Comparison of ENCODE assay signal across 8 cellular contexts in the genomic region with DNA sequence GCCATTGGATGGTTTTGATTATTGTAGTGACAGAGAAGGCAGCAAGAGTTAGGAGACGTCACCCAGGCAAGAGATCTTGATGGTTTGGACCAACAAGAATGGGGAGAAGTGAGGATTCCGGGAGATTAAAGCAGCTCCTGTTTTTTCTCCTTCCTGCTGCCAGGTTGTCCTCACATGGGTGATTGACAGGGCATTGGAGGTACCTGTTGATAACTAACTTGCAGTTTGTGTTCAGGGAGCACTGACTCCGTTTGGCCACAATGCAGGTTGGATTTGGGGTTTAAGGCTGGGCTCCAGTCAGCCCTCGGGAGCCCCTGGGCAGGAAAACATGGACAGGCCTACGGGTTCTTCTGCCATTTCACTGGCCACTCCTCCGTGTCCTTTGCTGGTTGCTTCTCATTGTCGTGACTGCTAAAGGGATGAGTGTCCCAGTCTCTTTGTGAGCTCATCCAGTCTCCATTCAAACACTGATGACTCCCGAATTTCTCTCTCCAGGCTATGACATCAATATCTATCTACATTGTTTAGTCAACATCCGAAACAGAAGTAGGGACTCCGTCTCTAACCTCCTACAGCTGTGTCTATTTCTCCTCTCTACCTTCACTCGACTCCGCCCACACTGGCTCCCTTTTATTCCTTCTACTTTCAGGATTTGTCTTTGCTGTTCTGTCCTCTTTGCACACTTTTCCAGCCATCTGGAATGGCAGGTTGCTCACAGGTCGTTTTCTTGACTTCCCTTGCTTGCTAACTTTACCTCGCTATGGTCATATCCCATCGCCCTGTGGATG. TPM values are rescaled to one million over a fixed set of nuclear protein-coding genes. Genes with fewer than 3 reads are reported as not detected.
DNase-seq lines count a peak whose midpoint lies in the region; ATAC-seq and TF ChIP-seq lines count a peak whose summit lies in the region.

No MANE protein-coding gene starts in this region.

- no peak overlapping the region for H2AFZ ChIP-seq in H9 (ENCODE audit: low read length)

- H3K27ac Mint-ChIP-seq in H9 = no peak overlapping the region

- H4K20me1 ChIP-seq in H9 (ENCODE audit: control insufficient read depth, insufficient read depth, insufficient read length) = peaks cover 3% of the 10 kb centered on the region

- H4K8ac ChIP-seq in H9 (replicated peaks; ENCODE audit: insufficient read length, low read depth, low read length) = no peak overlapping the region

- H3K14ac ChIP-seq in H9 (ENCODE audit: insufficient read depth, low read length) = no peak overlapping the region

- H3K4me1 ChIP-seq in H9 (ENCODE audit: insufficient read depth, low read length) (no peaks in the 10 kb centered on the region; the same call in 1 of the 2 replicates), RWPE2 (ENCODE audit: insufficient read depth, poor library complexity, severe bottlenecking) (peaks cover 21% of the 10 kb centered on the region)

- H3K4me3 Mint-ChIP-seq in H9 = peak overlapping the region; percentile 81 to 90

- peaks cover 11% of the 10 kb centered on the region for H3K79me1 ChIP-seq in H9 (ENCODE audit: insufficient read depth, low read depth, low read length, poor library complexity, severe bottlenecking)

- H3K9me3 ChIP-seq in H9 (ENCODE audit: control insufficient read depth, low read depth, low read length) = no peaks in the 10 kb centered on the region
- no peaks in the 10 kb centered on the region for H3K9me3 ChIP-seq in RWPE2 (ENCODE audit: severe bottlenecking)

- H2BK15ac ChIP-seq in H9 (ENCODE audit: low read depth, low read length) = no peak overlapping the region

- H3K27ac ChIP-seq in H9 (ENCODE audit: insufficient read length, low read depth, low read length) (no peak overlapping the region), RWPE2 (ENCODE audit: poor library complexity, severe bottlenecking) (peak overlapping the region; percentile 85)

- peak overlapping the region; percentile 66 for H3K9ac ChIP-seq in H9 (ENCODE audit: extremely low read depth, insufficient read length, low read length)

- H3K27me3 Mint-ChIP-seq in H9 (ENCODE audit: low read depth) = no peaks in the 10 kb centered on the region; the same call in 1 of the 2 replicates

- H4K5ac ChIP-seq in H9 (ENCODE audit: insufficient read length, low read depth, low read length) = no peak overlapping the region

- H3K27me3 ChIP-seq in H9 (ENCODE audit: insufficient read depth, low read length) (no peaks in the 10 kb centered on the region), RWPE2 (ENCODE audit: insufficient read depth, poor library complexity, severe bottlenecking) (no peaks in the 10 kb centered on the region)

- no CpG with 5 or more reads among the region's 15 CpGs for WGBS in H9 (ENCODE audit: extremely low coverage, insufficient read length, low lambda C conversion rate)

- H2BK120ac ChIP-seq in H9 (ENCODE audit: low read depth, low read length, poor library complexity, severe bottlenecking) = no peak overlapping the region

- no peak overlapping the region for H2BK12ac ChIP-seq in H9 (ENCODE audit: insufficient read length, low read depth, low read length)

- no peak for DNase-seq in H9
- no peak for DNase-seq in RWPE2 (ENCODE audit: low spot score)
- DNase-seq in fibroblast of mammary gland (ENCODE audit: low read depth) = no peak
- no peak for DNase-seq in retinal pigment epithelial cell (ENCODE audit: low read depth)
- no peak for DNase-seq in kidney glomerular epithelial cell (lab: John Stamatoyannopoulos, UW)
- DNase-seq in NCI-H2081 treated with DMSO at 0.1 percent for 48 hours (lab: John Stamatoyannopoulos, UW) = no peak

- H3K9me3 Mint-ChIP-seq in H9 = peaks cover 0 to 4% of the 10 kb centered on the region in 2 experiments; a peak in 2 of 5 replicates

- ATAC-seq in RWPE2 (ENCODE audit: low read depth) (no peak), HG02884 (IDR thresholded peaks at IDR 0.05; ENCODE audit: unreplicated experiment) (no peak), HG02798 (IDR thresholded peaks at IDR 0.05; ENCODE audit: poor library complexity, unreplicated experiment) (no peak)

- peaks cover 10% of the 10 kb centered on the region for H3K23me2 ChIP-seq in H9 (ENCODE audit: insufficient read length, low read depth, low read length, poor library complexity, severe bottlenecking)

- no peak overlapping the region for H2BK20ac ChIP-seq in H9 (ENCODE audit: low read depth, low read length, poor library complexity, severe bottlenecking)

- H3K18ac ChIP-seq in H9 (ENCODE audit: insufficient read length, low read depth, low read length) = no peak overlapping the region

- no peak overlapping the region for H2BK5ac ChIP-seq in H9 (ENCODE audit: insufficient read length, low read length)

- no peak overlapping the region for H4K91ac ChIP-seq in H9 (ENCODE audit: insufficient read length, low read depth, low read length)

- H3K79me2 ChIP-seq in H9 (ENCODE audit: insufficient read depth, low read length) = peaks cover 9% of the 10 kb centered on the region; the same call in 1 of the 2 replicates

- peak overlapping the region; percentile 65 for H3K4me2 ChIP-seq in H9 (ENCODE audit: insufficient read depth, insufficient read length, low read length)

- TF ChIP-seq CTCF in H9 (conservative IDR thresholded peaks at IDR 0.05) = no peak
- TF ChIP-seq CTCF in RWPE2 (IDR thresholded peaks at IDR 0.05; ENCODE audit: poor library complexity, severe bottlenecking) = no peak
- no peak for TF ChIP-seq CTCF in fibroblast of mammary gland (conservative IDR thresholded peaks at IDR 0.05; ENCODE audit: control insufficient read depth, insufficient read depth, low read depth, low read length)
- no peak for TF ChIP-seq CTCF in retinal pigment epithelial cell (conservative IDR thresholded peaks at IDR 0.05; ENCODE audit: low read depth, low read length)

- peaks cover 4% of the 10 kb centered on the region for H3K36me3 ChIP-seq in RWPE2 (ENCODE audit: low read depth)

- peaks cover 25 to 36% (median 26%) of the 10 kb centered on the region in 3 experiments for H3K36me3 Mint-ChIP-seq in H9 (ENCODE audit: insufficient read depth in 1 of 3, low read depth in 3 of 3)

- no peak overlapping the region for H3K4me3 ChIP-seq in RWPE2 (ENCODE audit: severe bottlenecking)
- H3K4me3 ChIP-seq in fibroblast of mammary gland (ENCODE audit: control insufficient read depth, low read depth, low read length) = peak overlapping the region; percentile 81
- H3K4me3 ChIP-seq in retinal pigment epithelial cell (ENCODE audit: low read length) = peak overlapping the region; percentile 87

- H3K56ac ChIP-seq in H9 (ENCODE audit: insufficient read length, low read depth, low read length) = no peak overlapping the region

- H3K23ac ChIP-seq in H9 (ENCODE audit: insufficient read length, low read depth, low read length) = no peak overlapping the region

- H3K4ac ChIP-seq in H9 (ENCODE audit: low read depth, low read length) = no peak overlapping the region

- H2AK5ac ChIP-seq in H9 (ENCODE audit: insufficient read length, low read length) = no peak overlapping the region

- H3T11ph ChIP-seq in H9 (ENCODE audit: low read length) = no peak overlapping the region

- peaks cover 22 to 27% of the 10 kb centered on the region in 2 experiments for H3K4me1 Mint-ChIP-seq in H9

RNA-seq across cellular contexts. Expression of a gene that starts 1.3 kb away (rescaled TPM):
- 309 and 317 TPM in 2 replicates for total RNA-seq in H9 (2021)

RNA-seq across cellular contexts. Expression of a gene that starts 17.7 kb away (rescaled TPM):
- total RNA-seq in H9 (2021) = 144 and 157 TPM in 2 replicates

RNA-seq across cellular contexts. Expression of a gene that starts 27.5 kb away (rescaled TPM):
- 43.5 and 44.6 TPM in 2 replicates for total RNA-seq in H9 (2021)

RNA-seq across cellular contexts. Expression of a gene that starts 27.9 kb away (rescaled TPM):
- 33.6 and 33.9 TPM in 2 replicates for total RNA-seq in H9 (2021)

RNA-seq across cellular contexts. Expression of a gene that starts 31.5 kb away (rescaled TPM):
- 76.7 and 77.5 TPM in 2 replicates for total RNA-seq in H9 (2021)
